In the genomic region with DNA sequence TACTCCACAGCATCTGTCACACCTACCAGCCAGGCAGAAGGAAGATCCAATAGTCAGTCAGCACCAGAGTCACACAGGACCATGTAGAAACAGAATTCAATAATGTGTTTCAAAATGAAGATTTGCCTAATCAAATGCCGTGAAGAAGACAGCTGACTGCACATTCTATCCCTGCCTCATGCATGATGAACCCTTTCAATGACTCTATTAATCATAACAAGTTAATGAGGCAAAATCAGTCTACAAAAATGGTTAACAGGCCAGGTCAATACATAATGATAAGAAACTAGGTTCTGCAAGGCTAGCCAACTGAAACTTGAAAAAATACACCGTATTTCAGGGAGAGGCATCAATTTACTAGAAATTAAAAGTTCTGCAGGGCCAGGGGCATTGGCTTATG, we compare ENCODE assay signal across 17 cellular contexts. TPM values are rescaled to one million over a fixed set of nuclear protein-coding genes. Genes with fewer than 3 reads are reported as not detected.
"Had no signal": no experiment of that assay in that cellular context is flagged by ENCODE, and none has a peak within 500 bp of the region (broad histone marks: within the 10 kb centered on the region; RNA-seq: fewer than 3 reads in every experiment).

No MANE protein-coding gene starts in this region.

- H3K36me3 ChIP-seq: breast epithelium had no signal

- H3K27ac ChIP-seq: breast epithelium had no signal

- H3K4me1 ChIP-seq: breast epithelium had no signal

- H3K4me3 ChIP-seq: breast epithelium had no signal

- H3K9me3 ChIP-seq: breast epithelium had no signal

- DNase-seq: activated B cell treated with CpG ODN at 0.5 μM for 24 hours; activated CD4-positive, alpha-beta T cell treated with anti-CD3 and anti-CD28 coated beads for 1 hour; activated CD4-positive, alpha-beta T cell treated with anti-CD3 and anti-CD28 coated beads, Interleukin-2, amount 10 ng/mL, durations not matched to agents 24 days and 14 days; activated CD4-positive, alpha-beta T cell treated with anti-CD3 and anti-CD28 coated beads, Interleukin-2, amount 50 U/mL, for 48 hours; activated CD8-positive, alpha-beta memory T cell treated with anti-CD3 and anti-CD28 coated beads, Interleukin-2, amount 10 ng/mL, durations not matched to agents 7 days and 5 days; activated effector memory CD4-positive, alpha-beta T cell treated with Interleukin-2 at 50 U/mL for 16 hours; activated naive CD4-positive, alpha-beta T cell; activated T-cell treated with anti-CD3 and anti-CD28 coated beads, Interleukin-2, amount 50 U/mL, for 24 hours; aorta; NCI-H1092 treated with DMSO at 0.1 percent for 48 hours; NCI-H1417 treated with DMSO at 0.1 percent for 48 hours; NCI-H187; NCI-H2081; NCI-H446; NCI-H524; SHP77 treated with DMSO at 0.1 percent for 48 hours had no signal

- H3K27me3 ChIP-seq: breast epithelium had no signal

RNA-seq across cellular contexts. Expression of gene SRSF12, which starts 44.0 kb away (rescaled TPM):
- total RNA-seq: activated B cell treated with CpG ODN at 0.5 μM for 24 hours; activated CD8-positive, alpha-beta memory T cell treated with anti-CD3 and anti-CD28 coated beads, Interleukin-2, amount 10 ng/mL, durations not matched to agents 7 days and 5 days had no signal
